ENCODE assay signal across 14 cellular contexts in genomic region chr16:67156146-67156844, GRCh38. TPM values are rescaled to one million over a fixed set of nuclear protein-coding genes. Genes with fewer than 3 reads are reported as not detected.
DNase-seq lines count a peak whose midpoint lies in the region; ATAC-seq and TF ChIP-seq lines count a peak whose summit lies in the region.
"Had no signal": no experiment of that assay in that cellular context is flagged by ENCODE, and none has a peak within 500 bp of the region (broad histone marks: within the 10 kb centered on the region; RNA-seq: fewer than 3 reads in every experiment).

No MANE protein-coding gene starts in this region.

- H3K4me1 ChIP-seq in left ventricle myocardium inferior = peaks cover 45% of the 10 kb centered on the region
- H3K4me1 ChIP-seq in Peyer's patch = peaks cover 7 to 39% (median 13%) of the 10 kb centered on the region in 4 donors
- H3K4me1 ChIP-seq in hepatocyte (ENCODE audit: insufficient read depth) = peaks cover 21% of the 10 kb centered on the region
- H3K4me1 ChIP-seq in prostate gland (replicated peaks) = peaks cover 13% of the 10 kb centered on the region

- DNase-seq in Right ventricle myocardium superior = peak; percentile 46
- no peak for DNase-seq in left ventricle myocardium inferior
- peak in 2 of 3 donors; percentile 58 to 60 for DNase-seq in Peyer's patch
- no peak for DNase-seq in hepatocyte (ENCODE audit: low spot score)
- no peak for DNase-seq in stimulated activated effector memory CD8-positive, alpha-beta T cell treated with anti-CD3 and anti-CD28 coated beads, Interleukin-12 subunit alpha, Interleukin-12 subunit beta, amount 100 ng/mL, for 72 hours (ENCODE audit: low spot score in 2 of 2)
- no peak for DNase-seq in NCI-H2227 (lab: John Stamatoyannopoulos, UW; ENCODE audit: unreplicated experiment)
- DNase-seq in prostate gland (ENCODE audit: low spot score) = no peak
- DNase-seq: NCI-H187 treated with DMSO at 0.1 percent for 48 hours; NCI-H526 treated with DMSO at 0.1 percent for 48 hours; stimulated activated CD4-positive, alpha-beta T cell treated with anti-CD3 and anti-CD28 coated beads, Interleukin-1b, Interleukin-23, amount 100 ng/mL, for 48 hours had no signal

- 56% methylated on average over 15 of the region's 15 CpGs for WGBS in hepatocyte (ENCODE audit: low lambda C conversion rate, missing lambda C conversion rate)
- WGBS in prostate gland = 61% methylated on average over 15 of the region's 15 CpGs

- intact Hi-C loops in Right ventricle myocardium superior (cut with DNase I) = loop anchor here (2.0 kb wide), 1 partner anchor 35 kb away; the partner anchor contains the start of gene EXOC3L1
- intact Hi-C loops in left ventricle myocardium inferior (cut with micrococcal nuclease) = no loop called here
- intact Hi-C loops in prostate gland (cut with DNase I) = loop anchor here (5.0 kb wide), 2 partner anchors 129 to 264 kb away; partner anchors contain the start of gene CBFB

- H3K79me2 ChIP-seq in hepatocyte = no peaks in the 10 kb centered on the region

- H3K4me3 ChIP-seq in left ventricle myocardium inferior = no peak overlapping the region
- no peak overlapping the region for H3K4me3 ChIP-seq in Peyer's patch
- H3K4me3 ChIP-seq in hepatocyte = no peak overlapping the region
- no peak overlapping the region for H3K4me3 ChIP-seq in prostate gland
- H3K4me3 ChIP-seq: suprapubic skin had no signal

- peak overlapping the region; percentile 91 for H3K4me2 ChIP-seq in hepatocyte

- no peaks in the 10 kb centered on the region for H3K36me3 ChIP-seq in left ventricle myocardium inferior
- H3K36me3 ChIP-seq in Peyer's patch = no peaks in the 10 kb centered on the region
- no peaks in the 10 kb centered on the region for H3K36me3 ChIP-seq in hepatocyte (replicated peaks; ENCODE audit: insufficient read depth, low read depth)
- H3K36me3 ChIP-seq in prostate gland = no peaks in the 10 kb centered on the region
- H3K36me3 ChIP-seq: suprapubic skin had no signal

- H3K4me3 Mint-ChIP-seq in stimulated activated effector memory CD8-positive, alpha-beta T cell treated with anti-CD3 and anti-CD28 coated beads, Interleukin-12 subunit alpha, Interleukin-12 subunit beta, amount 100 ng/mL, for 72 hours = peak overlapping the region; percentile 95

- peaks cover 71% of the 10 kb centered on the region for H3K4me1 Mint-ChIP-seq in stimulated activated effector memory CD8-positive, alpha-beta T cell treated with anti-CD3 and anti-CD28 coated beads, Interleukin-12 subunit alpha, Interleukin-12 subunit beta, amount 100 ng/mL, for 72 hours

- ATAC-seq in Right ventricle myocardium superior (ENCODE audit: poor library complexity) = no peak
- no peak for ATAC-seq in stimulated activated effector memory CD8-positive, alpha-beta T cell treated with anti-CD3 and anti-CD28 coated beads, Interleukin-12 subunit alpha, Interleukin-12 subunit beta, amount 100 ng/mL, for 72 hours
- no peak for ATAC-seq in HG02970 (IDR thresholded peaks at IDR 0.05; ENCODE audit: low FRiP score, unreplicated experiment)
- ATAC-seq: natural killer cell treated with Interleukin-12 subunit alpha and Interleukin-12 subunit beta and Interleukin-15 and Interleukin-18, amount 100 ng/mL, for 72 hours; Panc1 had no signal

- TF ChIP-seq POLR2A in Peyer's patch (IDR thresholded peaks at IDR 0.05) (no peak), prostate gland (IDR thresholded peaks at IDR 0.05) (no peak)

- H2AFZ ChIP-seq in hepatocyte = no peak overlapping the region

- peaks cover 39% of the 10 kb centered on the region for H3K36me3 Mint-ChIP-seq in stimulated activated effector memory CD8-positive, alpha-beta T cell treated with anti-CD3 and anti-CD28 coated beads, Interleukin-12 subunit alpha, Interleukin-12 subunit beta, amount 100 ng/mL, for 72 hours
- H3K36me3 Mint-ChIP-seq: natural killer cell treated with Interleukin-12 subunit alpha and Interleukin-12 subunit beta and Interleukin-15 and Interleukin-18, amount 100 ng/mL, for 72 hours had no signal

- H3K9me3 Mint-ChIP-seq in stimulated activated effector memory CD8-positive, alpha-beta T cell treated with anti-CD3 and anti-CD28 coated beads, Interleukin-12 subunit alpha, Interleukin-12 subunit beta, amount 100 ng/mL, for 72 hours = no peaks in the 10 kb centered on the region
- H3K9me3 Mint-ChIP-seq: natural killer cell treated with Interleukin-12 subunit alpha and Interleukin-12 subunit beta and Interleukin-15 and Interleukin-18, amount 100 ng/mL, for 72 hours had no signal

- no peaks in the 10 kb centered on the region for H3K9me3 ChIP-seq in left ventricle myocardium inferior (replicated peaks)
- no peaks in the 10 kb centered on the region for H3K9me3 ChIP-seq in Peyer's patch
- H3K9me3 ChIP-seq in hepatocyte (ENCODE audit: low read depth) = no peaks in the 10 kb centered on the region
- H3K9me3 ChIP-seq in prostate gland = no peaks in the 10 kb centered on the region
- H3K9me3 ChIP-seq: suprapubic skin had no signal

- peak overlapping the region; percentile 94 for H3K27ac Mint-ChIP-seq in stimulated activated effector memory CD8-positive, alpha-beta T cell treated with anti-CD3 and anti-CD28 coated beads, Interleukin-12 subunit alpha, Interleukin-12 subunit beta, amount 100 ng/mL, for 72 hours

- H3K27me3 ChIP-seq in left ventricle myocardium inferior (ENCODE audit: low read depth) = no peaks in the 10 kb centered on the region
- no peaks in the 10 kb centered on the region for H3K27me3 ChIP-seq in Peyer's patch
- peaks cover 28% of the 10 kb centered on the region for H3K27me3 ChIP-seq in hepatocyte
- H3K27me3 ChIP-seq in prostate gland (replicated peaks; ENCODE audit: insufficient read depth) = no peaks in the 10 kb centered on the region
- H3K27me3 ChIP-seq: suprapubic skin had no signal

- no peaks in the 10 kb centered on the region for H4K20me1 ChIP-seq in hepatocyte (ENCODE audit: insufficient read depth, poor library complexity, severe bottlenecking)

- no peaks in the 10 kb centered on the region for H3K9me2 ChIP-seq in hepatocyte (replicated peaks; ENCODE audit: insufficient read depth)

- TF ChIP-seq CTCF in left ventricle myocardium inferior (IDR thresholded peaks at IDR 0.05; ENCODE audit: borderline replicate concordance) (no peak), Peyer's patch (IDR thresholded peaks at IDR 0.05) (no peak), hepatocyte (IDR thresholded peaks at IDR 0.05; ENCODE audit: poor library complexity) (no peak), prostate gland (IDR thresholded peaks at IDR 0.05) (no peak)

- no peak overlapping the region for H3K27ac ChIP-seq in left ventricle myocardium inferior (replicated peaks)
- no peak overlapping the region for H3K27ac ChIP-seq in Peyer's patch
- no peak overlapping the region for H3K27ac ChIP-seq in hepatocyte
- no peak overlapping the region for H3K27ac ChIP-seq in prostate gland
- H3K27ac ChIP-seq: suprapubic skin had no signal

RNA-seq across cellular contexts. Expression of gene TRADD, which starts 3.4 kb away (rescaled TPM):
- total RNA-seq in Right ventricle myocardium superior (9.0 TPM), left ventricle myocardium inferior (9.8 TPM), Peyer's patch (10 to 100 TPM; 23.5 to 52.0 (median 32.0) TPM), hepatocyte (18.5 and 21.9 TPM in 2 replicates), prostate gland (10 to 100 TPM; 33.3 to 56.3 TPM)
- 31.4 and 32.4 TPM in 2 replicates for polyA plus RNA-seq in hepatocyte

RNA-seq across cellular contexts. Expression of gene FBXL8, which starts 3.5 kb away (rescaled TPM):
- total RNA-seq in Right ventricle myocardium superior (9.5 TPM), left ventricle myocardium inferior (9.4 TPM), Peyer's patch (10 to 100 TPM; 19.6 to 57.1 (median 35.1) TPM), hepatocyte (10.7 and 11.1 TPM in 2 replicates), prostate gland (100 to 1,000 TPM in 1 of 2 donors, 10 to 100 TPM in 1; 67.9 to 124 TPM)
- polyA plus RNA-seq in hepatocyte = 15.9 and 19.8 TPM in 2 replicates

RNA-seq across cellular contexts. Expression of gene B3GNT9, which starts 5.5 kb away (rescaled TPM):
- total RNA-seq in Right ventricle myocardium superior (8.1 TPM), left ventricle myocardium inferior (9.8 TPM), Peyer's patch (1 to 10 TPM; 2.5 to 4.0 (median 3.5) TPM), hepatocyte (33.3 and 34.5 TPM in 2 replicates), prostate gland (10 to 100 TPM; 32.1 to 37.3 TPM)
- 37.5 and 44.2 TPM in 2 replicates for polyA plus RNA-seq in hepatocyte

RNA-seq across cellular contexts. Expression of gene HSF4, which starts 8.2 kb away (rescaled TPM):
- total RNA-seq in Right ventricle myocardium superior = 62.9 TPM
- 70.5 TPM for total RNA-seq in left ventricle myocardium inferior
- 100 to 1,000 TPM in 1 of 4 donors, 10 to 100 TPM in 3; 15.6 to 140 (median 69.8) TPM for total RNA-seq in Peyer's patch
- 3.2 and 5.5 TPM in 2 replicates for total RNA-seq in hepatocyte
- 8.5 and 15.7 TPM in 2 replicates for polyA plus RNA-seq in hepatocyte
- 100 to 1,000 TPM; 109 to 137 TPM for total RNA-seq in prostate gland

RNA-seq across cellular contexts. Expression of gene NOL3, which starts 14.0 kb away (rescaled TPM):
- total RNA-seq in Right ventricle myocardium superior (105 TPM), left ventricle myocardium inferior (110 TPM), Peyer's patch (10 to 100 TPM; 24.4 to 65.2 (median 34.1) TPM), hepatocyte (8.1 and 9.3 TPM in 2 replicates), prostate gland (100 to 1,000 TPM in 1 of 2 donors, 10 to 100 TPM in 1; 60.8 to 129 TPM)
- polyA plus RNA-seq in hepatocyte = 10.9 and 11.0 TPM in 2 replicates

Comparison
In these comparisons a context has a peak if more than half of its experiments do, and no peak if none do; other contexts are left out.
1. DNase-seq: peak in Right ventricle myocardium superior (single experiment) and Peyer's patch (2 of 3); none in left ventricle myocardium inferior (single experiment), hepatocyte (single experiment), stimulated activated effector memory CD8-positive, alpha-beta T cell treated with anti-CD3 and anti-CD28 coated beads, Interleukin-12 subunit alpha, Interleukin-12 subunit beta, amount 100 ng/mL, for 72 hours (0 of 2), NCI-H2227 (single experiment) and prostate gland (single experiment).